16 cellular contexts compared by ENCODE assay signal in genomic region chr1:100050139-100050538, GRCh38.
DNase-seq lines count a peak whose midpoint lies in the region; ATAC-seq, FAIRE-seq and TF ChIP-seq lines count a peak whose summit lies in the region.
"Had no signal": no experiment of that assay in that cellular context is flagged by ENCODE, and none has a peak within 500 bp of the region (broad histone marks: within the 10 kb centered on the region; RNA-seq: fewer than 3 reads in every experiment).

No MANE protein-coding gene starts in this region.

- peaks cover 36% of the 10 kb centered on the region; the same call in 1 of the 2 replicates for H4K20me1 ChIP-seq in OCI-LY7 (ENCODE audit: insufficient read depth, low read length)
- peaks cover 3 to 9% of the 10 kb centered on the region in 2 experiments for H4K20me1 ChIP-seq in H1 (replicated peaks in 1 of 2; ENCODE audit: control insufficient read depth in 1 of 2, insufficient read depth in 2 of 2, low read length in 2 of 2)

- WGBS in H1 (ENCODE audit: extremely low coverage in 1 of 2, insufficient coverage in 1 of 2, insufficient read length in 1 of 2, insufficient replicate concordance in 2 of 2, low coverage in 1 of 2, low lambda C conversion rate in 2 of 2, missing lambda C conversion rate in 1 of 2), 2 experiments = 85% methylated on average over 4 of the region's 4 CpGs; no CpG with 5 or more reads in 1 of the 2 experiments

- H3K4me1 ChIP-seq in breast epithelium (no peaks in the 10 kb centered on the region), OCI-LY7 (ENCODE audit: insufficient read depth, low read length, poor library complexity, severe bottlenecking) (peaks cover 48% of the 10 kb centered on the region), H1 (replicated peaks in 1 of 4; ENCODE audit: control insufficient read depth in 3 of 4, insufficient read depth in 4 of 4, low read length in 3 of 4) (peaks cover 0 to 6% (median 4%) of the 10 kb centered on the region in 4 experiments; a peak in 3 of 7 replicates)

- FAIRE-seq in H1 (lab: Jason Lieb, UNC) = no peak

- H2AFZ ChIP-seq in OCI-LY7 (ENCODE audit: low read length) (no peak overlapping the region), H1 (ENCODE audit: low read length) (no peak overlapping the region)

- H3K9me2 ChIP-seq in OCI-LY7 (ENCODE audit: insufficient read depth, low read length) = no peaks in the 10 kb centered on the region

- H3K9me3 ChIP-seq in breast epithelium (no peaks in the 10 kb centered on the region), OCI-LY7 (ENCODE audit: low read length) (peaks cover 6% of the 10 kb centered on the region), H1 (ENCODE audit: insufficient read depth in 2 of 2, low read depth in 1 of 2, low read length in 1 of 2) (no peaks in the 10 kb centered on the region)
- H3K9me3 ChIP-seq: upper lobe of left lung had no signal

- no peak overlapping the region for H3K4me3 Mint-ChIP-seq in MCF 10A (ENCODE audit: unreplicated experiment)
- H3K4me3 Mint-ChIP-seq in stimulated activated naive B cell treated with anti-CD40 and anti-IgM and Interleukin-4, amounts not matched to agents 10 μg/mL and 1 μg/mL and 100 μg/mL, for 72 hours = peak overlapping the region in 1 of 2 donors; percentile 35

- no peak overlapping the region for H2BK15ac ChIP-seq in H1 (ENCODE audit: low read length)

- peaks cover 15% of the 10 kb centered on the region for H3K36me3 Mint-ChIP-seq in MCF 10A (ENCODE audit: insufficient read depth, unreplicated experiment)
- peaks cover 23 to 38% of the 10 kb centered on the region in 2 donors for H3K36me3 Mint-ChIP-seq in stimulated activated naive B cell treated with anti-CD40 and anti-IgM and Interleukin-4, amounts not matched to agents 10 μg/mL and 1 μg/mL and 100 μg/mL, for 72 hours

- TF ChIP-seq CTCF in MCF 10A (IDR thresholded peaks at IDR 0.05; ENCODE audit: unreplicated experiment) = no peak
- TF ChIP-seq CTCF in breast epithelium (IDR thresholded peaks at IDR 0.05) = no peak
- no peak for TF ChIP-seq CTCF in OCI-LY7 (conservative IDR thresholded peaks at IDR 0.05; ENCODE audit: low read length)
- no peak for TF ChIP-seq CTCF in H1 (IDR thresholded peaks at IDR 0.05; ENCODE audit: control extremely low read depth in 1 of 3, insufficient read depth in 1 of 3, low read depth in 1 of 3, low read length in 3 of 3)

- no peak for TF ChIP-seq EP300 in H1 (IDR thresholded peaks at IDR 0.05; ENCODE audit: borderline replicate concordance in 1 of 2, low read depth in 2 of 2, low read length in 2 of 2)

- no peak overlapping the region for H2AK5ac ChIP-seq in H1 (ENCODE audit: low read depth, low read length)

- H3K4me2 ChIP-seq in OCI-LY7 (ENCODE audit: low read length) (peak overlapping the region; percentile 20; the same call in 1 of the 2 replicates), H1 (ENCODE audit: insufficient read depth in 1 of 2, low read depth in 2 of 2, low read length in 2 of 2) (no peak overlapping the region)

- peaks cover 4% of the 10 kb centered on the region for H3K79me1 ChIP-seq in H1 (ENCODE audit: low read depth, low read length)

- peaks cover 94% of the 10 kb centered on the region for H3K79me2 ChIP-seq in OCI-LY7 (ENCODE audit: insufficient read depth, low read depth, low read length)
- peaks cover 6 to 83% of the 10 kb centered on the region in 2 experiments; a peak in 3 of 4 replicates for H3K79me2 ChIP-seq in H1 (ENCODE audit: control insufficient read depth in 1 of 2, insufficient read depth in 2 of 2, low read length in 2 of 2)

- no peak overlapping the region for H2BK20ac ChIP-seq in H1 (ENCODE audit: low read length)

- no peak overlapping the region for H3K23ac ChIP-seq in H1 (ENCODE audit: insufficient read length)

- POLR2A ChIA-PET in MCF 10A (lab: Yijun Ruan, JAX) (interaction anchor here (0.7 to 3.1 kb wide), 4 partner anchors 8 to 414 kb away, joined by 3 to 40 read pairs (median 7); a partner anchor contains a TSS), OCI-LY7 (lab: Charles Lee) (no interaction called here), H1 (lab: Charles Lee; ENCODE audit: partially characterized antibody) (interaction anchor here (1.1 kb wide), 1 partner anchor 12 kb away, joined by 3 read pairs; a partner anchor contains a TSS)

- no peak overlapping the region for H3K18ac ChIP-seq in H1 (ENCODE audit: extremely low read depth, low read length)

- H4K5ac ChIP-seq in H1 (ENCODE audit: insufficient read length, low read depth, low read length) = no peak overlapping the region

- H2BK120ac ChIP-seq in H1 (replicated peaks; ENCODE audit: low read depth, low read length) = no peak overlapping the region

- H3K27me3 Mint-ChIP-seq in MCF 10A (ENCODE audit: insufficient read depth, unreplicated experiment) = no peaks in the 10 kb centered on the region
- no peaks in the 10 kb centered on the region for H3K27me3 Mint-ChIP-seq in stimulated activated naive B cell treated with anti-CD40 and anti-IgM and Interleukin-4, amounts not matched to agents 10 μg/mL and 1 μg/mL and 100 μg/mL, for 72 hours

- H2BK12ac ChIP-seq in H1 (ENCODE audit: low read depth, low read length) = no peak overlapping the region

- no peak overlapping the region for H3K14ac ChIP-seq in H1 (ENCODE audit: insufficient read length)

- H3K4me1 Mint-ChIP-seq in MCF 10A (ENCODE audit: insufficient read depth, unreplicated experiment) = peaks cover 29% of the 10 kb centered on the region
- peaks cover 20 to 45% of the 10 kb centered on the region in 2 donors for H3K4me1 Mint-ChIP-seq in stimulated activated naive B cell treated with anti-CD40 and anti-IgM and Interleukin-4, amounts not matched to agents 10 μg/mL and 1 μg/mL and 100 μg/mL, for 72 hours

- no peak overlapping the region for H3K27ac ChIP-seq in breast epithelium
- no peak overlapping the region for H3K27ac ChIP-seq in OCI-LY7 (ENCODE audit: low read depth, low read length, poor library complexity, severe bottlenecking)
- H3K27ac ChIP-seq in H1 (ENCODE audit: low read depth, low read length) = peak overlapping the region; percentile 14; the same call in 1 of the 2 replicates

- no peak overlapping the region for H2BK5ac ChIP-seq in H1 (ENCODE audit: low read depth, low read length)

- no peak overlapping the region for H3K9ac ChIP-seq in H1 (replicated peaks in 1 of 4; ENCODE audit: extremely low read depth in 1 of 4, low read depth in 3 of 4, low read length in 3 of 4)

- no peak for TF ChIP-seq RAD21 in H1 (IDR thresholded peaks at IDR 0.05 in 1 of 2, conservative IDR thresholded peaks at IDR 0.05 in 1 of 2; ENCODE audit: low read depth in 2 of 2, low read length in 2 of 2)

- no peak overlapping the region for H3K4me3 ChIP-seq in breast epithelium
- no peak overlapping the region for H3K4me3 ChIP-seq in OCI-LY7 (ENCODE audit: low read depth, low read length, poor library complexity, severe bottlenecking)
- no peak overlapping the region for H3K4me3 ChIP-seq in H1 (ENCODE audit: extremely low read depth in 1 of 4, insufficient read depth in 2 of 4, low read depth in 3 of 4, low read length in 4 of 4)
- H3K4me3 ChIP-seq: heart right ventricle, upper lobe of left lung had no signal

- TF ChIP-seq POLR2A in breast epithelium (IDR thresholded peaks at IDR 0.05) (no peak), H1 (IDR thresholded peaks at IDR 0.05; ENCODE audit: control extremely low read depth in 1 of 2, low read depth in 2 of 2, low read length in 2 of 2) (no peak)

- CTCF ChIA-PET in MCF 10A (lab: Yijun Ruan, JAX) = interaction anchor here (0.6 to 0.7 kb wide), 2 partner anchors 51 to 342 kb away, joined by 3 to 4 read pairs; no protein-coding TSS in a partner anchor
- CTCF ChIA-PET in OCI-LY7 (lab: Charles Lee; ENCODE audit: unreplicated experiment) = no interaction called here
- CTCF ChIA-PET in H1 (lab: Charles Lee; ENCODE audit: partially characterized antibody) = no interaction called here

- no peak overlapping the region for H3K56ac ChIP-seq in H1 (replicated peaks; ENCODE audit: insufficient read length, low read depth, low read length)

- no peak for ATAC-seq in stimulated activated naive B cell treated with anti-CD40 and anti-IgM and Interleukin-4, amounts not matched to agents 10 μg/mL and 1 μg/mL and 100 μg/mL, for 72 hours (replicated peaks)
- no peak for ATAC-seq in HG02588 (IDR thresholded peaks at IDR 0.05; ENCODE audit: unreplicated experiment)
- ATAC-seq: left cardiac atrium had no signal

- H4K91ac ChIP-seq in H1 (replicated peaks; ENCODE audit: insufficient read length, low read length) = no peak overlapping the region

- H3K23me2 ChIP-seq in H1 (ENCODE audit: low read depth, low read length) = no peaks in the 10 kb centered on the region

- peak overlapping the region; percentile 77 for H3K27ac Mint-ChIP-seq in MCF 10A (ENCODE audit: low read depth, unreplicated experiment)
- H3K27ac Mint-ChIP-seq in stimulated activated naive B cell treated with anti-CD40 and anti-IgM and Interleukin-4, amounts not matched to agents 10 μg/mL and 1 μg/mL and 100 μg/mL, for 72 hours = peak overlapping the region; percentile 81

- no peak for DNase-seq in MCF 10A (ENCODE audit: unreplicated experiment)
- no peak for DNase-seq in breast epithelium (ENCODE audit: low spot score in 2 of 2)
- DNase-seq in OCI-LY7 (ENCODE audit: low spot score) = no peak
- DNase-seq in H1 (ENCODE audit: low read depth in 1 of 2, low spot score in 2 of 2) = no peak
- DNase-seq in stimulated activated naive B cell treated with anti-CD40 and anti-IgM and Interleukin-4, amounts not matched to agents 10 μg/mL and 1 μg/mL and 100 μg/mL, for 72 hours = no peak
- no peak for DNase-seq in LoVo (ENCODE audit: low spot score)
- DNase-seq in central memory CD4-positive, alpha-beta T cell = no peak
- DNase-seq: AML-193, DMS153, heart right ventricle, left cardiac atrium, NCI-H1417 treated with DMSO at 0.1 percent for 48 hours, NCI-H345, SW 1271, upper lobe of left lung had no signal

- intact Hi-C loops in MCF 10A (cut with micrococcal nuclease) = no loop called here
- intact Hi-C loops in breast epithelium (cut with DNase I; ENCODE audit: low total_unique reads) = no loop called here
- intact Hi-C loops in OCI-LY7 (cut with micrococcal nuclease; ENCODE audit: unreplicated experiment) = no loop called here

- H3K36me3 ChIP-seq in breast epithelium (no peaks in the 10 kb centered on the region), OCI-LY7 (ENCODE audit: insufficient read depth, low read length) (peaks cover 63% of the 10 kb centered on the region), H1 (ENCODE audit: control insufficient read depth in 2 of 4, insufficient read depth in 4 of 4, low read length in 3 of 4) (peaks cover 0 to 15% (median 0%) of the 10 kb centered on the region in 4 experiments; a peak in 1 of 8 replicates)

- H4K8ac ChIP-seq in H1 (ENCODE audit: extremely low read depth, insufficient read depth, low read length) = no peak overlapping the region

- H3K27me3 ChIP-seq in breast epithelium (no peaks in the 10 kb centered on the region), H1 (replicated peaks in 1 of 4; ENCODE audit: control insufficient read depth in 3 of 4, extremely low read depth in 1 of 4, insufficient read depth in 3 of 4, low read length in 3 of 4) (no peaks in the 10 kb centered on the region)
- H3K27me3 ChIP-seq: heart right ventricle, upper lobe of left lung had no signal

- H3K4ac ChIP-seq in H1 (replicated peaks; ENCODE audit: insufficient read length, low read depth, low read length) = no peak overlapping the region

- H3K9me3 Mint-ChIP-seq in MCF 10A (ENCODE audit: unreplicated experiment) = no peaks in the 10 kb centered on the region
- peaks cover 0 to under 1% of the 10 kb centered on the region in 2 donors for H3K9me3 Mint-ChIP-seq in stimulated activated naive B cell treated with anti-CD40 and anti-IgM and Interleukin-4, amounts not matched to agents 10 μg/mL and 1 μg/mL and 100 μg/mL, for 72 hours

- no TSS peak for BruUV-seq in MCF 10A (replicated peaks; lab: Mats Ljungman, UMichigan)
- no TSS peak for BruUV-seq in OCI-LY7 (replicated peaks; lab: Mats Ljungman, UMichigan)
